ENCODE assay signal across 11 cellular contexts in the genomic region with DNA sequence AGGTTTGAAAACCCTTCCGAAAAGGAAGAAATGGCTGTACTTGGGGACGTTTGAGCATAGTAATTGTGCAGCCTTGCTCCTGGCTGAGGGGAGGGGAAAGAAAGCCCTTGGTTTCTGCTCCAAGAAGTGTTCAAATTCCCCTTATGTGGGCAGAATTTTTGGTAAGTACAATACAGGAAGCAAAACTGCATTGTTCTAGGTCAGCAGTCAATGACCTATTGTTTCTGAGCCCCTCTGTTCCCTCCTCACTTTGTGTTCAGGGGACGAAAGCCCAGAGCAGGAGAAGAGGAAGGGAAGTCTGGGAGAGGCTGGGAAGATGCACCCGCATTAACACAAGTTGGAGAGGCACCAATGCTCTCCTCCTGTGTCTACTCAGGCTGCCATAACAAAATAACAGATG. TPM values are rescaled to one million over a fixed set of nuclear protein-coding genes. Genes with fewer than 3 reads are reported as not detected.
A peak's percentile ranks its signal among the peaks of the same experiment; 100 is the strongest.
DNase-seq lines count a peak whose midpoint lies in the region; ATAC-seq and TF ChIP-seq lines count a peak whose summit lies in the region.
"Had no signal": no experiment of that assay in that cellular context is flagged by ENCODE, and none has a peak within 500 bp of the region (broad histone marks: within the 10 kb centered on the region; RNA-seq: fewer than 3 reads in every experiment).

No MANE protein-coding gene starts in this region.

- peaks cover 0 to 3% (median 0%) of the 10 kb centered on the region in 7 donors for H3K9me3 Mint-ChIP-seq in CD14-positive monocyte

- no peak overlapping the region for H3K9ac ChIP-seq in MM.1S (ENCODE audit: low read length)

- H3K36me3 ChIP-seq in MM.1S (replicated peaks; ENCODE audit: insufficient read depth, low read length), result no peaks in the 10 kb centered on the region

- no peaks in the 10 kb centered on the region for H3K9me2 ChIP-seq in MM.1S (replicated peaks; ENCODE audit: insufficient read depth, low read length)

- H3K4me1 Mint-ChIP-seq in CD14-positive monocyte, result peaks cover 53% of the 10 kb centered on the region
- H3K4me1 Mint-ChIP-seq: CD4-positive, alpha-beta memory T cell had no signal

- DNase-seq in CD14-positive monocyte (ENCODE audit: low spot score) (no peak), cerebellum (ENCODE audit: low spot score) (peak; percentile 44), MM.1S (no peak), LoVo (ENCODE audit: low spot score) (no peak), DMS79 (lab: John Stamatoyannopoulos, UW) (no peak)
- DNase-seq in NK-92 treated with Interleukin-12 subunit alpha and Interleukin-12 subunit beta, amount 100 ng/mL, for 24 hours (lab: John Stamatoyannopoulos, UW), result no peak
- DNase-seq: CD4-positive, alpha-beta memory T cell; stimulated activated CD4-positive, alpha-beta T cell treated with anti-CD3 and anti-CD28 coated beads, Interleukin-12 subunit alpha, Interleukin-12 subunit beta, amount 100 ng/mL, for 4 hours had no signal

- no peaks in the 10 kb centered on the region for H3K27me3 ChIP-seq in MM.1S (replicated peaks; ENCODE audit: insufficient read depth, low read length)

- H3K4me3 Mint-ChIP-seq in CD14-positive monocyte, result no peak overlapping the region
- H3K4me3 Mint-ChIP-seq: CD4-positive, alpha-beta memory T cell had no signal

- H3K4me2 ChIP-seq in MM.1S (ENCODE audit: low read depth, low read length), result no peak overlapping the region

- no peaks in the 10 kb centered on the region for H3K9me3 ChIP-seq in MM.1S (replicated peaks; ENCODE audit: insufficient read depth, low read length)

- peaks cover 29 to 38% of the 10 kb centered on the region in 2 donors for H3K36me3 Mint-ChIP-seq in CD14-positive monocyte
- H3K36me3 Mint-ChIP-seq: CD4-positive, alpha-beta memory T cell had no signal

- no peaks in the 10 kb centered on the region for H3K27me3 Mint-ChIP-seq in CD14-positive monocyte (ENCODE audit: low read depth in 3 of 3)

- no peaks in the 10 kb centered on the region for H4K20me1 ChIP-seq in MM.1S (ENCODE audit: insufficient read depth, low read length)

- H3K4me1 ChIP-seq in MM.1S (ENCODE audit: low read length), result no peaks in the 10 kb centered on the region

- H3K79me2 ChIP-seq in MM.1S (ENCODE audit: low read length), result peaks cover 90% of the 10 kb centered on the region

- intact Hi-C loops in CD14-positive monocyte (cut with micrococcal nuclease), result loop anchor here (5.0 to 10.0 kb wide), 2 partner anchors 115 to 748 kb away; no protein-coding TSS in a partner anchor

- no peak overlapping the region for H2AFZ ChIP-seq in MM.1S (ENCODE audit: low read length)

- ATAC-seq in GM19438 (IDR thresholded peaks at IDR 0.05; ENCODE audit: low read depth, unreplicated experiment) (peak; percentile 40), HG03060 (IDR thresholded peaks at IDR 0.05; ENCODE audit: low read depth, unreplicated experiment) (peak; percentile 9)

- TF ChIP-seq CTCF in CD14-positive monocyte (IDR thresholded peaks at IDR 0.05) (no peak), MM.1S (IDR thresholded peaks at IDR 0.05; ENCODE audit: low read length) (no peak)

- no peak overlapping the region for H3K4me3 ChIP-seq in MM.1S (ENCODE audit: low read length)
- H3K4me3 ChIP-seq: SK-N-MC had no signal

- H3K27ac ChIP-seq in MM.1S (ENCODE audit: low read length), result no peak overlapping the region
- H3K27ac ChIP-seq: SK-N-MC had no signal

- H3K27ac Mint-ChIP-seq in CD14-positive monocyte, result peak overlapping the region in 6 of 7 donors; percentile 3 to 79 (median 38)
- H3K27ac Mint-ChIP-seq: CD4-positive, alpha-beta memory T cell had no signal

- no peaks in the 10 kb centered on the region for H3F3A ChIP-seq in MM.1S (ENCODE audit: insufficient read depth, low read length)

RNA-seq across cellular contexts. Expression of a gene that starts 11.9 kb away (rescaled TPM):
- 10 to 100 TPM; 36.6 to 61.6 TPM for polyA plus RNA-seq in CD14-positive monocyte
- total RNA-seq in cerebellum, result 210 TPM
